Comparison of ENCODE assay signal across 8 cellular contexts in genomic region chr5:868599-869135, GRCh38. TPM values are rescaled to one million over a fixed set of nuclear protein-coding genes. Genes with fewer than 3 reads are reported as not detected.
"Had no signal": no experiment of that assay in that cellular context is flagged by ENCODE, and none has a peak within 500 bp of the region (broad histone marks: within the 10 kb centered on the region; RNA-seq: fewer than 3 reads in every experiment).

No MANE protein-coding gene starts in this region.

- DNase-seq: H9, HCEC 1CT, KG1 had no signal

- H3K27ac Mint-ChIP-seq: GM23338, H9, IgD-negative memory B cell had no signal

- H3K4me3 ChIP-seq: GM23338 had no signal

- H3K4me3 Mint-ChIP-seq: GM23338, H9, IgD-negative memory B cell had no signal

- H3K27me3 Mint-ChIP-seq: IgD-negative memory B cell had no signal

- FAIRE-seq: H1, H54, HTR-8/SVneo had no signal

- ATAC-seq: GM23338 had no signal

- H3K4me2 ChIP-seq: GM23338 had no signal

- H2AFZ ChIP-seq: GM23338 had no signal

- H3K9me3 Mint-ChIP-seq: GM23338, H9, IgD-negative memory B cell had no signal

RNA-seq across cellular contexts. Expression of gene ZDHHC11, which starts 17.9 kb away (rescaled TPM):
- polyA plus RNA-seq: IgD-negative memory B cell had no signal
